In the genomic region with DNA sequence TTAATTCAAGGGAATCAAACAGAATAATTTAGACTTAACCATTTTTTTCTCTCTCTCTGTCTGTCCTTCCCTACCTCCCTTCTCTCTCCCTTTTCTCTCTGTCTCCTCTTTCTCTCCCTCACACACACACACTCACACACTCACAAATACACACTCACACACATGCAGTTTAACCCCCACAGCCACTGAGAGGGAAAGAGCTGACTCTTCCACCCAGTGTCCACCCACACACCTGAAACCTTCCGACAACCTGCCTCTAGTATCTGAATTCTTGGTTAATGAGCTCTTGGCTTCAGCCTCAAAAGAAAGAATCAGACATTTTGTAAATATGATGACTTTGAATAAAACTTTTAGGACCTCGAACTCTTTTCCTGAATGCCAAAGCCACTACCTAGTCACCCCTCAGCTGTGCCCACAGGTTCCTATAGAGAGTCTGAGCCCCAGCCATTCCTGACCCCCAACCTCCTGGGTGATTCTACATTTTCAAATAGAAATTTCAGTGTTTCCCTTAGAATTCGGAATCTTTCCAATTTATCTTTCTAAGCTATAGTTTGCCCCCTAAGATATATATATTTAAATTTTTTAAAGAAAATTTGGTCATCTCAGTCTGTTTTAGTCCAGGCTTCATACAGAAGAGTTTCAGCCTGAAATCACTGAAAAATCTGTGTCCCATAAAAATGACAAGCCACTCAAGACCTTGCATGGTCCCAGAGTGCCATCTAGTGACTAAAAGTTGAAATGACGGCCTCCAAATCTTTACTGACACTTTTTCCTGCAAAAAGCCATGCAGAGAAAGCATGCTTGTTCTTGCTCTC, we compare ENCODE assay signal across 1 cellular context.
TF ChIP-seq lines count a peak whose summit lies in the region.

No MANE protein-coding gene starts in this region.

TF ChIP-seq in WTC11, 78 proteins besides CTCF, POLR2A, EP300 and RAD21 (continued from another document):
- TF ChIP-seq, protein P1, sequence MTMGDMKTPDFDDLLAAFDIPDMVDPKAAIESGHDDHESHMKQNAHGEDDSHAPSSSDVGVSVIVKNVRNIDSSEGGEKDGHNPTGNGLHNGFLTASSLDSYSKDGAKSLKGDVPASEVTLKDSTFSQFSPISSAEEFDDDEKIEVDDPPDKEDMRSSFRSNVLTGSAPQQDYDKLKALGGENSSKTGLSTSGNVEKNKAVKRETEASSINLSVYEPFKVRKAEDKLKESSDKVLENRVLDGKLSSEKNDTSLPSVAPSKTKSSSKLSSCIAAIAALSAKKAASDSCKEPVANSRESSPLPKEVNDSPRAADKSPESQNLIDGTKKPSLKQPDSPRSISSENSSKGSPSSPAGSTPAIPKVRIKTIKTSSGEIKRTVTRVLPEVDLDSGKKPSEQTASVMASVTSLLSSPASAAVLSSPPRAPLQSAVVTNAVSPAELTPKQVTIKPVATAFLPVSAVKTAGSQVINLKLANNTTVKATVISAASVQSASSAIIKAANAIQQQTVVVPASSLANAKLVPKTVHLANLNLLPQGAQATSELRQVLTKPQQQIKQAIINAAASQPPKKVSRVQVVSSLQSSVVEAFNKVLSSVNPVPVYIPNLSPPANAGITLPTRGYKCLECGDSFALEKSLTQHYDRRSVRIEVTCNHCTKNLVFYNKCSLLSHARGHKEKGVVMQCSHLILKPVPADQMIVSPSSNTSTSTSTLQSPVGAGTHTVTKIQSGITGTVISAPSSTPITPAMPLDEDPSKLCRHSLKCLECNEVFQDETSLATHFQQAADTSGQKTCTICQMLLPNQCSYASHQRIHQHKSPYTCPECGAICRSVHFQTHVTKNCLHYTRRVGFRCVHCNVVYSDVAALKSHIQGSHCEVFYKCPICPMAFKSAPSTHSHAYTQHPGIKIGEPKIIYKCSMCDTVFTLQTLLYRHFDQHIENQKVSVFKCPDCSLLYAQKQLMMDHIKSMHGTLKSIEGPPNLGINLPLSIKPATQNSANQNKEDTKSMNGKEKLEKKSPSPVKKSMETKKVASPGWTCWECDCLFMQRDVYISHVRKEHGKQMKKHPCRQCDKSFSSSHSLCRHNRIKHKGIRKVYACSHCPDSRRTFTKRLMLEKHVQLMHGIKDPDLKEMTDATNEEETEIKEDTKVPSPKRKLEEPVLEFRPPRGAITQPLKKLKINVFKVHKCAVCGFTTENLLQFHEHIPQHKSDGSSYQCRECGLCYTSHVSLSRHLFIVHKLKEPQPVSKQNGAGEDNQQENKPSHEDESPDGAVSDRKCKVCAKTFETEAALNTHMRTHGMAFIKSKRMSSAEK (CRISPR knock-in tag; IDR thresholded peaks at IDR 0.05; ENCODE audit: borderline replicate concordance) = no peak
- TF ChIP-seq NR2C2 (CRISPR knock-in tag; IDR thresholded peaks at IDR 0.05) (no peak), ETV6 (CRISPR knock-in tag; IDR thresholded peaks at IDR 0.05) (no peak), TP53 (CRISPR knock-in tag; IDR thresholded peaks at IDR 0.05) (no peak), ZNF232 (CRISPR knock-in tag; IDR thresholded peaks at IDR 0.05) (no peak), GTF2I (CRISPR knock-in tag; conservative IDR thresholded peaks at IDR 0.05) (no peak), EMX1 (CRISPR knock-in tag; IDR thresholded peaks at IDR 0.05) (no peak), ZBTB21 (CRISPR knock-in tag; IDR thresholded peaks at IDR 0.05; ENCODE audit: borderline replicate concordance) (no peak), ZNF396 (CRISPR knock-in tag; IDR thresholded peaks at IDR 0.05; ENCODE audit: borderline replicate concordance) (no peak), ZNF423 (CRISPR knock-in tag; IDR thresholded peaks at IDR 0.05) (no peak), CBFB (CRISPR knock-in tag; IDR thresholded peaks at IDR 0.05; ENCODE audit: low read depth) (no peak)
- TF ChIP-seq, protein P2, sequence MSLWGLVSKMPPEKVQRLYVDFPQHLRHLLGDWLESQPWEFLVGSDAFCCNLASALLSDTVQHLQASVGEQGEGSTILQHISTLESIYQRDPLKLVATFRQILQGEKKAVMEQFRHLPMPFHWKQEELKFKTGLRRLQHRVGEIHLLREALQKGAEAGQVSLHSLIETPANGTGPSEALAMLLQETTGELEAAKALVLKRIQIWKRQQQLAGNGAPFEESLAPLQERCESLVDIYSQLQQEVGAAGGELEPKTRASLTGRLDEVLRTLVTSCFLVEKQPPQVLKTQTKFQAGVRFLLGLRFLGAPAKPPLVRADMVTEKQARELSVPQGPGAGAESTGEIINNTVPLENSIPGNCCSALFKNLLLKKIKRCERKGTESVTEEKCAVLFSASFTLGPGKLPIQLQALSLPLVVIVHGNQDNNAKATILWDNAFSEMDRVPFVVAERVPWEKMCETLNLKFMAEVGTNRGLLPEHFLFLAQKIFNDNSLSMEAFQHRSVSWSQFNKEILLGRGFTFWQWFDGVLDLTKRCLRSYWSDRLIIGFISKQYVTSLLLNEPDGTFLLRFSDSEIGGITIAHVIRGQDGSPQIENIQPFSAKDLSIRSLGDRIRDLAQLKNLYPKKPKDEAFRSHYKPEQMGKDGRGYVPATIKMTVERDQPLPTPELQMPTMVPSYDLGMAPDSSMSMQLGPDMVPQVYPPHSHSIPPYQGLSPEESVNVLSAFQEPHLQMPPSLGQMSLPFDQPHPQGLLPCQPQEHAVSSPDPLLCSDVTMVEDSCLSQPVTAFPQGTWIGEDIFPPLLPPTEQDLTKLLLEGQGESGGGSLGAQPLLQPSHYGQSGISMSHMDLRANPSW (CRISPR knock-in tag; conservative IDR thresholded peaks at IDR 0.05; ENCODE audit: low read depth) = no peak
- TF ChIP-seq, protein P3, sequence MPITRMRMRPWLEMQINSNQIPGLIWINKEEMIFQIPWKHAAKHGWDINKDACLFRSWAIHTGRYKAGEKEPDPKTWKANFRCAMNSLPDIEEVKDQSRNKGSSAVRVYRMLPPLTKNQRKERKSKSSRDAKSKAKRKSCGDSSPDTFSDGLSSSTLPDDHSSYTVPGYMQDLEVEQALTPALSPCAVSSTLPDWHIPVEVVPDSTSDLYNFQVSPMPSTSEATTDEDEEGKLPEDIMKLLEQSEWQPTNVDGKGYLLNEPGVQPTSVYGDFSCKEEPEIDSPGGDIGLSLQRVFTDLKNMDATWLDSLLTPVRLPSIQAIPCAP (CRISPR knock-in tag; IDR thresholded peaks at IDR 0.05) = no peak
- TF ChIP-seq, protein P4, sequence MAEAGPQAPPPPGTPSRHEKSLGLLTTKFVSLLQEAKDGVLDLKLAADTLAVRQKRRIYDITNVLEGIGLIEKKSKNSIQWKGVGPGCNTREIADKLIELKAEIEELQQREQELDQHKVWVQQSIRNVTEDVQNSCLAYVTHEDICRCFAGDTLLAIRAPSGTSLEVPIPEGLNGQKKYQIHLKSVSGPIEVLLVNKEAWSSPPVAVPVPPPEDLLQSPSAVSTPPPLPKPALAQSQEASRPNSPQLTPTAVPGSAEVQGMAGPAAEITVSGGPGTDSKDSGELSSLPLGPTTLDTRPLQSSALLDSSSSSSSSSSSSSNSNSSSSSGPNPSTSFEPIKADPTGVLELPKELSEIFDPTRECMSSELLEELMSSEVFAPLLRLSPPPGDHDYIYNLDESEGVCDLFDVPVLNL (CRISPR knock-in tag; IDR thresholded peaks at IDR 0.05; ENCODE audit: borderline replicate concordance, low read depth) = no peak
- TF ChIP-seq, protein P5, sequence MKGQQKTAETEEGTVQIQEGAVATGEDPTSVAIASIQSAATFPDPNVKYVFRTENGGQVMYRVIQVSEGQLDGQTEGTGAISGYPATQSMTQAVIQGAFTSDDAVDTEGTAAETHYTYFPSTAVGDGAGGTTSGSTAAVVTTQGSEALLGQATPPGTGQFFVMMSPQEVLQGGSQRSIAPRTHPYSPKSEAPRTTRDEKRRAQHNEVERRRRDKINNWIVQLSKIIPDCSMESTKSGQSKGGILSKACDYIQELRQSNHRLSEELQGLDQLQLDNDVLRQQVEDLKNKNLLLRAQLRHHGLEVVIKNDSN (CRISPR knock-in tag; IDR thresholded peaks at IDR 0.05) = no peak
TF ChIP-seq in WTC11: peak in this region for 0.
